14 cellular contexts compared by ENCODE assay signal in the genomic region with DNA sequence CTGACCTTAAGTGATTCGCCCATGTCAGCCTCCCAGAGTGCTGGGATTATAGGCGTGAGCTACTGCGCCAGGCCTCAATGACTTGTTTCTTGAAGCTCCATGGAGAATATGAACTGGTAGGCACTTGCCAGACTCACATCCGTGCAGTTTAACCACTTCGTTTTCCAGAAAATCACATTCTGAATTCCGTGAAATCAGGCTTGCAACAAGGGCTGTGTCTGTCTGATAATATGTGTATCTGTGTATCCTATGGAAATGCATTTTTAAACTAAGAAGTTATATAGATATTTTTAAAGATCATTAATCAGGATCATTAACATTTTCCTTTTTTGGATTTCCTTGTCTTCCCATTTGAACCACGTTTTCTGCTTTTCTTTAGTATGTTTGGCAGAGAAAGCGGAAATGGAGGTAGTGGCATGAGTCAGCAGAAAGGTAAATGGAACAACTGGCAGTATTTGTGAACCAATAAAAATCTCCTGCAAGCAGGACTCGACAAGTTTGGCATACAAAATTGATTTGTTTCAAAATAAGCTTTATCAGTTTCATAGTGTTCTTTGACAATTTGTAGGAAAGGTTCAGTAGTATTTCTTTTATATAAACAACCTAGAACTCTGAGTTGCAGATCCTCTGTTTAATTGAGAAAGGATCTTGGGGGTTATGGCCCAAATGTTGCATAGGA. TPM values are rescaled to one million over a fixed set of nuclear protein-coding genes. Genes with fewer than 3 reads are reported as not detected.
DNase-seq lines count a peak whose midpoint lies in the region; ATAC-seq, FAIRE-seq and TF ChIP-seq lines count a peak whose summit lies in the region.
"Had no signal": no experiment of that assay in that cellular context is flagged by ENCODE, and none has a peak within 500 bp of the region (broad histone marks: within the 10 kb centered on the region; RNA-seq: fewer than 3 reads in every experiment).

No MANE protein-coding gene starts in this region.

- H3K27me3 ChIP-seq in PC-3 (ENCODE audit: low read length) (no peaks in the 10 kb centered on the region), skeletal muscle satellite cell (ENCODE audit: control insufficient read depth, insufficient read depth, low read length) (no peaks in the 10 kb centered on the region)

- peak overlapping the region; percentile 74 for H3K9ac ChIP-seq in PC-3 (ENCODE audit: low read length)
- peak overlapping the region; percentile 15 for H3K9ac ChIP-seq in skeletal muscle satellite cell (ENCODE audit: low read depth, low read length)

- H3F3A ChIP-seq in PC-3 (ENCODE audit: low read length, unreplicated experiment): peaks cover 4% of the 10 kb centered on the region

- TF ChIP-seq CTCF in PC-3 (conservative IDR thresholded peaks at IDR 0.05; ENCODE audit: low read depth, low read length): no peak
- TF ChIP-seq CTCF in endothelial cell (IDR thresholded peaks at IDR 0.05; ENCODE audit: unreplicated experiment): no peak

- H3K36me3 ChIP-seq in PC-3 (ENCODE audit: low read depth, low read length) (peaks cover 23% of the 10 kb centered on the region), skeletal muscle satellite cell (ENCODE audit: insufficient read depth, low read length) (peaks cover 11% of the 10 kb centered on the region)

- CTCF ChIA-PET in PC-3 (lab: Charles Lee): interaction anchor here (0.5 kb wide), 1 partner anchor 172 kb away, joined by 6 read pairs; no protein-coding TSS in a partner anchor

- FAIRE-seq in GM12891 (lab: Jason Lieb, UNC): no peak
- FAIRE-seq: H54 had no signal

- DNase-seq in GM12891 (ENCODE audit: insufficient read length, low spot score) (no peak), PC-3 (peak; percentile 63), endothelial cell (ENCODE audit: low spot score) (no peak), Right ventricle myocardium inferior (ENCODE audit: missing footprints) (no peak), MV-4-11 (lab: John Stamatoyannopoulos, UW) (no peak)
- DNase-seq: activated CD4-positive, alpha-beta T cell treated with anti-CD3 and anti-CD28 coated beads, Interleukin-2, amount 10 ng/mL, durations not matched to agents 7 days and 5 days; naive thymus-derived CD8-positive, alpha-beta T cell; NCI-H1105 treated with DMSO at 0.1 percent for 48 hours had no signal

- H3K9me3 ChIP-seq in PC-3 (ENCODE audit: low read length): no peaks in the 10 kb centered on the region
- no peaks in the 10 kb centered on the region for H3K9me3 ChIP-seq in skeletal muscle satellite cell (replicated peaks; ENCODE audit: low read length)

- peaks cover 4% of the 10 kb centered on the region; the same call in 1 of the 2 replicates for H4K20me1 ChIP-seq in PC-3 (ENCODE audit: low read length)

- no peak overlapping the region for H2AFZ ChIP-seq in PC-3 (ENCODE audit: low read length)

- H3K27me3 Mint-ChIP-seq in endothelial cell (ENCODE audit: unreplicated experiment): no peaks in the 10 kb centered on the region
- H3K27me3 Mint-ChIP-seq: activated CD4-positive, alpha-beta T cell treated with anti-CD3 and anti-CD28 coated beads, Interleukin-2, amount 10 ng/mL, durations not matched to agents 7 days and 5 days; naive thymus-derived CD8-positive, alpha-beta T cell; stimulated activated memory B cell treated with anti-CD40 and anti-IgM and Interleukin-4, amounts not matched to agents 10 μg/mL and 1 μg/mL and 100 μg/mL, for 72 hours had no signal

- H3K4me3 ChIP-seq in PC-3 (ENCODE audit: low read length): peak overlapping the region; percentile 47
- H3K4me3 ChIP-seq in skeletal muscle satellite cell (ENCODE audit: low read length): no peak overlapping the region

- H3K4me3 Mint-ChIP-seq in endothelial cell (ENCODE audit: unreplicated experiment): no peak overlapping the region
- H3K4me3 Mint-ChIP-seq: activated CD4-positive, alpha-beta T cell treated with anti-CD3 and anti-CD28 coated beads, Interleukin-2, amount 10 ng/mL, durations not matched to agents 7 days and 5 days; naive thymus-derived CD8-positive, alpha-beta T cell; stimulated activated memory B cell treated with anti-CD40 and anti-IgM and Interleukin-4, amounts not matched to agents 10 μg/mL and 1 μg/mL and 100 μg/mL, for 72 hours had no signal

- peaks cover 30% of the 10 kb centered on the region for H3K4me1 Mint-ChIP-seq in endothelial cell (ENCODE audit: unreplicated experiment)

- peak overlapping the region; percentile 78 for H3K4me2 ChIP-seq in PC-3 (ENCODE audit: low read length)
- peak overlapping the region; percentile 35 for H3K4me2 ChIP-seq in skeletal muscle satellite cell (ENCODE audit: low read length)

- H3K79me2 ChIP-seq in PC-3 (ENCODE audit: low read length): peaks cover 89% of the 10 kb centered on the region

- intact Hi-C loops in PC-3 (cut with micrococcal nuclease) (no loop called here), Right ventricle myocardium inferior (cut with DNase I) (no loop called here)

- peak overlapping the region; percentile 95 for H3K27ac ChIP-seq in PC-3 (ENCODE audit: low read length)

- POLR2A ChIA-PET in PC-3 (lab: Charles Lee; ENCODE audit: unreplicated experiment): no interaction called here

- H3K36me3 Mint-ChIP-seq in endothelial cell (ENCODE audit: low read depth, unreplicated experiment): peaks cover 5% of the 10 kb centered on the region
- H3K36me3 Mint-ChIP-seq: activated naive CD4-positive, alpha-beta T cell treated with anti-CD3 and anti-CD28 coated beads, Interleukin-2, amount 50 U/mL, for 72 hours had no signal

- ATAC-seq in PC-3 (no peak), GM18907 (IDR thresholded peaks at IDR 0.05; ENCODE audit: unreplicated experiment) (no peak), Right ventricle myocardium inferior (no peak), GM18520 (IDR thresholded peaks at IDR 0.05; ENCODE audit: unreplicated experiment) (no peak)
- ATAC-seq: activated naive CD4-positive, alpha-beta T cell treated with anti-CD3 and anti-CD28 coated beads, Interleukin-2, amount 50 U/mL, for 72 hours; naive thymus-derived CD8-positive, alpha-beta T cell; stimulated activated memory B cell treated with anti-CD40 and anti-IgM and Interleukin-4, amounts not matched to agents 10 μg/mL and 1 μg/mL and 100 μg/mL, for 72 hours had no signal

- H3K9me3 Mint-ChIP-seq in endothelial cell (ENCODE audit: unreplicated experiment): no peaks in the 10 kb centered on the region
- H3K9me3 Mint-ChIP-seq: activated CD4-positive, alpha-beta T cell treated with anti-CD3 and anti-CD28 coated beads, Interleukin-2, amount 10 ng/mL, durations not matched to agents 7 days and 5 days; activated naive CD4-positive, alpha-beta T cell treated with anti-CD3 and anti-CD28 coated beads, Interleukin-2, amount 50 U/mL, for 72 hours; naive thymus-derived CD8-positive, alpha-beta T cell; stimulated activated memory B cell treated with anti-CD40 and anti-IgM and Interleukin-4, amounts not matched to agents 10 μg/mL and 1 μg/mL and 100 μg/mL, for 72 hours had no signal

- peak overlapping the region; percentile 57 for H3K27ac Mint-ChIP-seq in endothelial cell (ENCODE audit: unreplicated experiment)
- H3K27ac Mint-ChIP-seq: activated CD4-positive, alpha-beta T cell treated with anti-CD3 and anti-CD28 coated beads, Interleukin-2, amount 10 ng/mL, durations not matched to agents 7 days and 5 days; activated naive CD4-positive, alpha-beta T cell treated with anti-CD3 and anti-CD28 coated beads, Interleukin-2, amount 50 U/mL, for 72 hours; naive thymus-derived CD8-positive, alpha-beta T cell; stimulated activated memory B cell treated with anti-CD40 and anti-IgM and Interleukin-4, amounts not matched to agents 10 μg/mL and 1 μg/mL and 100 μg/mL, for 72 hours had no signal

- no peaks in the 10 kb centered on the region for H3K9me2 ChIP-seq in PC-3 (replicated peaks; ENCODE audit: low read length)

- no peak for TF ChIP-seq POLR2A in GM12891 (IDR thresholded peaks at IDR 0.05; ENCODE audit: low read depth, low read length)

- peaks cover 80% of the 10 kb centered on the region for H3K4me1 ChIP-seq in PC-3 (ENCODE audit: insufficient read depth, low read length)
- peaks cover 56% of the 10 kb centered on the region for H3K4me1 ChIP-seq in skeletal muscle satellite cell (ENCODE audit: control insufficient read depth, insufficient read depth, low read length)

- BruUV-seq in PC-3 (replicated peaks; lab: Mats Ljungman, UMichigan): no TSS peak

TF ChIP-seq in GM12891, 5 proteins besides CTCF, POLR2A, EP300 and RAD21:
- TF ChIP-seq SPI1 (IDR thresholded peaks at IDR 0.05; ENCODE audit: low read depth, low read length) (peak; percentile 62; the same call in 1 of the 2 replicates), PAX5 (IDR thresholded peaks at IDR 0.05; ENCODE audit: insufficient read depth, low read length, severe bottlenecking) (no peak)

RNA-seq across cellular contexts. Expression of a gene that starts 33.0 kb away (rescaled TPM):
- 69.0 TPM for polyA plus RNA-seq in GM12891 (2012; ENCODE audit: low read depth, missing spikeins)
- total RNA-seq in PC-3 (2014; rRNA removed) (50.4 and 62.3 TPM in 2 replicates), endothelial cell (ENCODE audit: unreplicated experiment) (81.2 TPM), Right ventricle myocardium inferior (76.5 TPM)
- 60.8 and 68.1 TPM in 2 replicates for total RNA-seq in skeletal muscle satellite cell (2012; rRNA removed)
